8 cellular contexts compared by ENCODE assay signal in the genomic region with DNA sequence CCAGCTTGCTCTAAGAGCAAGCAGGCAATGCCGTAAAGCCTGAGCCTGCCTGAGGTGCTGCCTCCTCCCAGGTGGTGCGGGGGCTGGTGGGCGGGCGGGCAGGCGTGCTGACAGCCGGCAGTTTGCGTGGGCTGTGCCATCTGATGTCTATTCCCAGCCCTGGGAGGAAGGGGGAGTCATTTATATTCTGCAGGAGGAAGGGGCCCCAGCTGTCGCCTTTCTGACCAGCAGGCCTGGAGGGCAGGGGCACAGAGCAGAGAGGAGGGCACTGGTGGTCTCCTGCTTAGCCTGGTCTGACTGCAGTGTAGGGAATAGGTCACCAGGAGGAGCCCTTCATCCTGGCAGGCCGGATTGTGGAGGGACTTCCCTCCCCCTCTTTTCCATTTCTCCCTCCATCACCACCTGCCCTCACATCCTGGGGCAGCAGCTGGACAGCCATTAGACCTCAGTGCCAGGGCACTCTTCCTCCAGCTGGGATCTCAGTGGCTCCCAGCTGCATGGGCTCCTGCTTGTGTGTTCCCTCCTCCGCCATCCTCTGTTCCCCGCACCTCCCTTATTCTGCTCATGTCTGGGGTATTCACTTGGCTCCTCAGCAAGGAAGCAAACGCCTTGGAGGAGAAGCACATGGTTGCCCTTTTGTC. TPM values are rescaled to one million over a fixed set of nuclear protein-coding genes. Genes with fewer than 3 reads are reported as not detected.
A peak's percentile ranks its signal among the peaks of the same experiment; 100 is the strongest.
DNase-seq lines count a peak whose midpoint lies in the region; ATAC-seq and TF ChIP-seq lines count a peak whose summit lies in the region.

No MANE protein-coding gene starts in this region.

- no peak overlapping the region for H3K27ac ChIP-seq in heart right ventricle
- H3K27ac ChIP-seq in left lung = no peak overlapping the region

- ATAC-seq in heart right ventricle (no peak), left lung (no peak), GM21367 (IDR thresholded peaks at IDR 0.05; ENCODE audit: unreplicated experiment) (no peak), GM18907 (IDR thresholded peaks at IDR 0.05; ENCODE audit: unreplicated experiment) (no peak)

- no peak overlapping the region for H3K4me3 ChIP-seq in heart right ventricle
- H3K4me3 ChIP-seq in left lung = no peak overlapping the region

- H3K27me3 ChIP-seq in heart right ventricle (no peaks in the 10 kb centered on the region), left lung (no peaks in the 10 kb centered on the region)

- no peak for DNase-seq in heart right ventricle
- no peak for DNase-seq in cardiac septum (ENCODE audit: low spot score)
- DNase-seq in NCI-H526 treated with DMSO at 0.1 percent for 48 hours (lab: John Stamatoyannopoulos, UW) = peak; percentile 23
- DNase-seq in amniotic epithelial cell (ENCODE audit: low read depth) = peak; percentile 27
- DNase-seq in left lung = no peak
- DNase-seq in OCI-M1 (lab: John Stamatoyannopoulos, UW) = no peak

- H3K36me3 ChIP-seq in heart right ventricle (peaks cover 0 to 66% (median 8%) of the 10 kb centered on the region in 9 donors), left lung (peaks cover 0 to 51% of the 10 kb centered on the region in 2 donors)

- H3K4me1 ChIP-seq in heart right ventricle (peaks cover 0 to 47% (median 12%) of the 10 kb centered on the region in 9 donors), left lung (peaks cover 8 to 69% of the 10 kb centered on the region in 2 donors)

- peak; percentile 12 to 68 (median 56) for TF ChIP-seq CTCF in heart right ventricle (IDR thresholded peaks at IDR 0.05)
- peak; percentile 31 to 32 for TF ChIP-seq CTCF in left lung (IDR thresholded peaks at IDR 0.05)

- WGBS in heart right ventricle, 2 donors = 78% methylated on average over 12 of the region's 12 CpGs

- intact Hi-C loops in heart right ventricle (cut with DNase I) = loop anchor here in 1 of 10 donors (1.0 kb wide), 1 partner anchor 34 kb away; no protein-coding TSS in a partner anchor
- intact Hi-C loops in cardiac septum (cut with DNase I) = no loop called here
- intact Hi-C loops in left lung (cut with DNase I) = no loop called here

- H3K9me3 ChIP-seq in heart right ventricle = no peaks in the 10 kb centered on the region
- H3K9me3 ChIP-seq in left lung = no peaks in the 10 kb centered on the region

RNA-seq across cellular contexts. Expression of a gene that starts 4.4 kb away (rescaled TPM):
- 1 to 10 TPM; 3.3 to 7.6 (median 4.5) TPM for total RNA-seq in heart right ventricle
- polyA plus RNA-seq in heart right ventricle = 1 to 10 TPM; 3.0 to 3.6 TPM
- 5.5 TPM for total RNA-seq in cardiac septum
- 10 to 100 TPM; 11.3 to 14.9 TPM for total RNA-seq in left lung

RNA-seq across cellular contexts. Expression of a gene that starts 11.2 kb away (rescaled TPM):
- total RNA-seq in heart right ventricle = 10 to 100 TPM; 11.9 to 16.6 (median 14.7) TPM
- polyA plus RNA-seq in heart right ventricle = 1 to 10 TPM; 2.8 to 4.0 TPM
- total RNA-seq in cardiac septum = 13.8 TPM
- 1 to 10 TPM; 4.1 to 8.1 TPM for total RNA-seq in left lung

RNA-seq across cellular contexts. Expression of a gene that starts 14.6 kb away (rescaled TPM):
- total RNA-seq in heart right ventricle (1 to 10 TPM; 1.8 to 3.0 (median 2.5) TPM), cardiac septum (3.8 TPM), left lung (1 to 10 TPM; 4.7 to 5.6 TPM)
- polyA plus RNA-seq in heart right ventricle = 10 to 100 TPM in 1 of 2 donors, 1 to 10 TPM in 1; 3.2 to 11.4 TPM

RNA-seq across cellular contexts. Expression of a gene that starts 31.9 kb away (rescaled TPM):
- total RNA-seq in heart right ventricle (10 to 100 TPM; 25.4 to 47.3 (median 27.7) TPM), cardiac septum (28.9 TPM), left lung (1 to 10 TPM; 3.6 to 4.5 TPM)
- 10 to 100 TPM; 15.0 to 21.9 TPM for polyA plus RNA-seq in heart right ventricle

RNA-seq across cellular contexts. Expression of a gene that starts 41.4 kb away (rescaled TPM):
- total RNA-seq in heart right ventricle = 1 to 10 TPM in 1 of 10 donors, under 1 TPM in 7, not detected in 2; 0.11 to 1.0 (median 0.31) TPM
- not detected for polyA plus RNA-seq in heart right ventricle
- total RNA-seq in cardiac septum = 0.13 TPM
- not detected for total RNA-seq in left lung

Comparison
In these comparisons a context has a peak if more than half of its experiments do, and no peak if none do; other contexts are left out.
1. DNase-seq: peak in NCI-H526 treated with DMSO at 0.1 percent for 48 hours (single experiment) and amniotic epithelial cell (single experiment); none in heart right ventricle (0 of 2), cardiac septum (single experiment), left lung (0 of 2) and OCI-M1 (single experiment).